8 cellular contexts compared by ENCODE assay signal in the genomic region with DNA sequence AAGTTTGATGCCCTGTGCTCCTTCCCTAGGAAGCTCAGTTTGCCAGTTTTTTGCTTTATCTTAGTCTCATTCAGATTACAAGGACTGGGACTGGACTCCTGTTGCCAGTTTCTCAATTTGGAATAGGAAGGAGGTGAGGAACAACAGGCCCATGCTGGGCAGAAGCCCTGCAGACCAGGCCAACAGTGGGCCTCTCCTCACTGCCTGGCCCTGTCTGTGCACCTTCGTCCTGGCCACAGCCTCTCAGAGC. TPM values are rescaled to one million over a fixed set of nuclear protein-coding genes. Genes with fewer than 3 reads are reported as not detected.
DNase-seq lines count a peak whose midpoint lies in the region; ATAC-seq and TF ChIP-seq lines count a peak whose summit lies in the region.
"Had no signal": no experiment of that assay in that cellular context is flagged by ENCODE, and none has a peak within 500 bp of the region (broad histone marks: within the 10 kb centered on the region; RNA-seq: fewer than 3 reads in every experiment).

No MANE protein-coding gene starts in this region.

- peak overlapping the region; percentile 98 for H3K27ac Mint-ChIP-seq in MCF 10A (ENCODE audit: low read depth, unreplicated experiment)

- no TSS peak for BruUV-seq in MCF 10A (replicated peaks; lab: Mats Ljungman, UMichigan)

- H3K9me3 Mint-ChIP-seq in MCF 10A (ENCODE audit: unreplicated experiment) = no peaks in the 10 kb centered on the region
- H3K9me3 Mint-ChIP-seq: activated T-cell treated with anti-CD3 and anti-CD28 coated beads, Interleukin-2, amount 50 U/mL, for 4 hours had no signal

- POLR2A ChIA-PET in MCF 10A (lab: Yijun Ruan, JAX) = interaction anchor here (1.0 to 10.3 kb wide), 14 partner anchors 9 to 211 kb away, joined by 3 to 332 read pairs (median 4); partner anchors contain the start of genes DGCR6L, KLHL22, MED15 and ZNF74

- intact Hi-C loops in MCF 10A (cut with micrococcal nuclease) = loop anchor here (2.0 to 5.0 kb wide), 2 partner anchors 16 to 34 kb away; partner anchors contain the start of gene KLHL22

- H3K27me3 ChIP-seq in HUES6 (ENCODE audit: control insufficient read depth, insufficient read depth, low read length) = no peaks in the 10 kb centered on the region
- no peaks in the 10 kb centered on the region for H3K27me3 ChIP-seq in lung (ENCODE audit: control insufficient read depth, insufficient read depth)

- H3K36me3 Mint-ChIP-seq in MCF 10A (ENCODE audit: insufficient read depth, unreplicated experiment) = peaks cover 38% of the 10 kb centered on the region

- H3K36me3 ChIP-seq in HUES6 (ENCODE audit: control insufficient read depth, insufficient read depth, low read length) (peaks cover 11% of the 10 kb centered on the region), lung (ENCODE audit: control insufficient read depth in 2 of 2, insufficient read depth in 2 of 2, low read length in 2 of 2) (peaks cover 0 to 12% of the 10 kb centered on the region in 2 donors)

- H3K4me1 ChIP-seq in HUES6 (ENCODE audit: control insufficient read depth, insufficient read depth, low read length) = peaks cover 30% of the 10 kb centered on the region
- H3K4me1 ChIP-seq in lung (ENCODE audit: control insufficient read depth in 2 of 2, insufficient read depth in 2 of 2, low read length in 2 of 2) = peaks cover 21 to 36% of the 10 kb centered on the region in 2 donors

- H3K27me3 Mint-ChIP-seq in MCF 10A (ENCODE audit: insufficient read depth, unreplicated experiment) = no peaks in the 10 kb centered on the region

- 27 to 45% methylated on average over 1 of the region's 1 CpG for WGBS in lung, 2 donors

- H3K27ac ChIP-seq in HUES6 (ENCODE audit: low read depth, low read length) = 0 out of 2 replicates have a peak overlapping the region, but pooled peaks have one; percentile 15
- peak overlapping the region; percentile 82 to 89 for H3K27ac ChIP-seq in lung (ENCODE audit: low read depth in 1 of 2, low read length in 1 of 2)
- H3K27ac ChIP-seq in temporal lobe (ENCODE audit: low read depth, low read length) = peak overlapping the region; percentile 63

- H3K4me1 Mint-ChIP-seq in MCF 10A (ENCODE audit: insufficient read depth, unreplicated experiment) = peaks cover 59% of the 10 kb centered on the region

- H3K9ac ChIP-seq in HUES6 (ENCODE audit: low read length) = peak overlapping the region; percentile 41

- H3K4me3 Mint-ChIP-seq in MCF 10A (ENCODE audit: unreplicated experiment) = peak overlapping the region; percentile 72
- H3K4me3 Mint-ChIP-seq: activated T-cell treated with anti-CD3 and anti-CD28 coated beads, Interleukin-2, amount 50 U/mL, for 4 hours had no signal

- H3K4me3 ChIP-seq in HUES6 (ENCODE audit: low read depth, low read length) (no peak overlapping the region), lung (no peak overlapping the region)

- TF ChIP-seq CTCF in MCF 10A (IDR thresholded peaks at IDR 0.05; ENCODE audit: unreplicated experiment) (no peak), lung (IDR thresholded peaks at IDR 0.05; ENCODE audit: control extremely low read depth, extremely low read depth) (no peak)

- ATAC-seq in lung (ENCODE audit: insufficient read depth, low FRiP score) = no peak

- CTCF ChIA-PET in MCF 10A (lab: Yijun Ruan, JAX) = interaction anchor here (0.6 to 2.4 kb wide), 7 partner anchors 15 to 253 kb away, joined by 3 to 8 read pairs (median 5); no protein-coding TSS in a partner anchor

- H3K9me3 ChIP-seq in HUES6 (ENCODE audit: control insufficient read depth, insufficient read depth, low read depth, low read length) = peaks cover 3% of the 10 kb centered on the region
- no peaks in the 10 kb centered on the region for H3K9me3 ChIP-seq in lung (ENCODE audit: control insufficient read depth in 2 of 2, insufficient read depth in 1 of 2, low read length in 1 of 2)

- DNase-seq in MCF 10A (ENCODE audit: unreplicated experiment) (no peak), lung (ENCODE audit: low spot score) (no peak), NCI-H2029 (lab: John Stamatoyannopoulos, UW) (no peak), amygdala (lab: John Stamatoyannopoulos, UW) (no peak), D341Med (ENCODE audit: low spot score) (no peak)
- DNase-seq: activated T-cell treated with anti-CD3 and anti-CD28 coated beads, Interleukin-2, amount 50 U/mL, for 4 hours had no signal

RNA-seq across cellular contexts. Expression of gene MED15, which starts 23.7 kb away (rescaled TPM):
- 122 TPM in 2 replicates for total RNA-seq in MCF 10A (2022)
- total RNA-seq in lung = 100 to 1,000 TPM in 1 of 2 donors, 10 to 100 TPM in 1; 68.3 to 123 TPM
- 10 to 100 TPM; 57.8 to 69.8 TPM for polyA plus RNA-seq in lung
- 12.5 TPM for total RNA-seq in temporal lobe

RNA-seq across cellular contexts. Expression of gene KLHL22, which starts 35.5 kb away (rescaled TPM):
- total RNA-seq in MCF 10A (2022) (14.7 and 20.9 TPM in 2 replicates), lung (10 to 100 TPM; 20.8 to 28.3 TPM), temporal lobe (42.0 TPM)
- 10 to 100 TPM; 12.1 to 16.9 TPM for polyA plus RNA-seq in lung

Comparison
In these comparisons a context has a peak if more than half of its experiments do, and no peak if none do; other contexts are left out.
1. H3K27ac ChIP-seq: peak in every context shown above with its lines; median percentile 86 in lung; 63 in temporal lobe; 15 in HUES6.